ENCODE assay signal across 8 cellular contexts in genomic region chr6:108133594-108134179, GRCh38. TPM values are rescaled to one million over a fixed set of nuclear protein-coding genes. Genes with fewer than 3 reads are reported as not detected.
A peak's percentile ranks its signal among the peaks of the same experiment; 100 is the strongest.
DNase-seq lines count a peak whose midpoint lies in the region; ATAC-seq and TF ChIP-seq lines count a peak whose summit lies in the region.

No MANE protein-coding gene starts in this region.

- H3K36me3 ChIP-seq in parathyroid adenoma (ENCODE audit: control insufficient read depth, insufficient read depth, low read length): no peaks in the 10 kb centered on the region

- peak; percentile 43 for ATAC-seq in GM18502 (IDR thresholded peaks at IDR 0.05; ENCODE audit: poor library complexity, unreplicated experiment)
- peak; percentile 86 to 98 for ATAC-seq in left cardiac atrium
- ATAC-seq in HG03469 (IDR thresholded peaks at IDR 0.05; ENCODE audit: unreplicated experiment): no peak

- CTCF ChIA-PET in AG04450 (lab: Charles Lee): interaction anchor here (2.3 kb wide), 1 partner anchor 359 kb away, joined by 10 read pairs; no protein-coding TSS in a partner anchor

- H3K4me1 ChIP-seq in parathyroid adenoma: peaks cover 6% of the 10 kb centered on the region

- intact Hi-C loops in left cardiac atrium (cut with DNase I): no loop called here

- TF ChIP-seq CTCF in AG04450 (IDR thresholded peaks at IDR 0.05; ENCODE audit: low read depth, low read length) (0 out of 2 replicates have a peak, but pooled peaks have one; percentile 8), parathyroid adenoma (IDR thresholded peaks at IDR 0.05) (no peak)

- H3K9me3 ChIP-seq in AG04450 (ENCODE audit: control insufficient read depth, insufficient read depth, low read length) (no peaks in the 10 kb centered on the region), parathyroid adenoma (ENCODE audit: control insufficient read depth, low read length) (no peaks in the 10 kb centered on the region)

- peaks cover 31% of the 10 kb centered on the region for H3K27me3 ChIP-seq in AG04450 (ENCODE audit: control insufficient read depth, insufficient read depth, low read length)
- H3K27me3 ChIP-seq in parathyroid adenoma (ENCODE audit: control insufficient read depth, insufficient read depth, low read length): no peaks in the 10 kb centered on the region

- no peaks in the 10 kb centered on the region for H3K79me2 ChIP-seq in parathyroid adenoma

- peak overlapping the region; percentile 91 for H3K4me2 ChIP-seq in parathyroid adenoma (ENCODE audit: low read length)

- peak; percentile 39 for DNase-seq in AG04450 (ENCODE audit: low read depth, low spot score)
- DNase-seq in NCI-H460 (ENCODE audit: extremely low read depth, low read depth): peak; percentile 43
- peak; percentile 75 for DNase-seq in amniotic epithelial cell (ENCODE audit: low read depth)
- DNase-seq in left cardiac atrium: peak; percentile 60
- DNase-seq in KG1 (lab: John Stamatoyannopoulos, UW): no peak

- H3K27ac ChIP-seq in AG04450 (ENCODE audit: low read depth, low read length) (no peak overlapping the region), parathyroid adenoma (peak overlapping the region; percentile 72)

- peak overlapping the region; percentile 50 for H3K4me3 ChIP-seq in AG04450 (ENCODE audit: low read depth, low read length)
- H3K4me3 ChIP-seq in parathyroid adenoma (ENCODE audit: low read depth, low read length): peak overlapping the region; percentile 64

- H2AFZ ChIP-seq in parathyroid adenoma: peak overlapping the region; percentile 87

- H3K9ac ChIP-seq in parathyroid adenoma: no peak overlapping the region

- POLR2A ChIA-PET in AG04450 (lab: Yijun Ruan, JAX): no interaction called here

RNA-seq across cellular contexts. Expression of gene NR2E1, which starts 32.1 kb away (rescaled TPM):
- not detected in 2 replicates for polyA plus RNA-seq in AG04450 (2011; rRNA removed)
- polyA minus RNA-seq in AG04450 (2011; rRNA and poly(A)+ RNA removed): not detected in 2 replicates
- total RNA-seq in NCI-H460 (2014; rRNA removed; shearing (Covaris generic)): not detected in 2 replicates
- not detected in 2 replicates for polyA plus RNA-seq in NCI-H460 (2014; cell fraction: nucleus; rRNA removed)
- total RNA-seq in left cardiac atrium: not detected

RNA-seq across cellular contexts. Expression of gene OSTM1, which starts 59.1 kb away (rescaled TPM):
- polyA plus RNA-seq in AG04450 (2011; rRNA removed): 28.0 and 35.2 TPM in 2 replicates
- 17.5 and 23.3 TPM in 2 replicates for polyA minus RNA-seq in AG04450 (2011; rRNA and poly(A)+ RNA removed)
- 34.2 and 43.0 TPM in 2 replicates for total RNA-seq in NCI-H460 (2014; rRNA removed; shearing (Covaris generic))
- 71.7 and 75.0 TPM in 2 replicates for polyA plus RNA-seq in NCI-H460 (2014; cell fraction: nucleus; rRNA removed)
- total RNA-seq in left cardiac atrium: 10 to 100 TPM; 47.6 to 57.9 TPM
